9 cellular contexts compared by ENCODE assay signal in genomic region chr11:14768789-14769188, GRCh38.
DNase-seq lines count a peak whose midpoint lies in the region; ATAC-seq and TF ChIP-seq lines count a peak whose summit lies in the region.
"Had no signal": no experiment of that assay in that cellular context is flagged by ENCODE, and none has a peak within 500 bp of the region (broad histone marks: within the 10 kb centered on the region; RNA-seq: fewer than 3 reads in every experiment).

No MANE protein-coding gene starts in this region.

- no peak overlapping the region for H3K4me2 ChIP-seq in PC-3 (ENCODE audit: low read length)

- H3K27me3 ChIP-seq in subcutaneous abdominal adipose tissue (ENCODE audit: control insufficient read depth in 5 of 5, insufficient read depth in 4 of 5, low read length in 5 of 5) (no peaks in the 10 kb centered on the region), PC-3 (ENCODE audit: low read length) (peaks cover 11% of the 10 kb centered on the region; the same call in 1 of the 2 replicates)

- H3K4me3 Mint-ChIP-seq in activated naive CD4-positive, alpha-beta T cell treated with anti-CD3 and anti-CD28 coated beads, Interleukin-2, amount 50 U/mL, for 24 hours, result peak overlapping the region; percentile 38

- H3K27me3 Mint-ChIP-seq in activated naive CD4-positive, alpha-beta T cell treated with anti-CD3 and anti-CD28 coated beads, Interleukin-2, amount 50 U/mL, for 24 hours, result no peaks in the 10 kb centered on the region

- H3K27ac Mint-ChIP-seq in activated naive CD4-positive, alpha-beta T cell treated with anti-CD3 and anti-CD28 coated beads, Interleukin-2, amount 50 U/mL, for 24 hours, result peak overlapping the region; percentile 77

- CTCF ChIA-PET in PC-3 (lab: Charles Lee), result no interaction called here

- no TSS peak for BruUV-seq in PC-3 (replicated peaks; lab: Mats Ljungman, UMichigan)

- DNase-seq in activated naive CD4-positive, alpha-beta T cell (lab: John Stamatoyannopoulos, UW), result no peak
- DNase-seq in MV-4-11 (lab: John Stamatoyannopoulos, UW) (peak; percentile 7), middle frontal gyrus (ENCODE audit: extremely low spot score, low spot score) (no peak), PC-3 (no peak), NCI-H510A (lab: John Stamatoyannopoulos, UW) (no peak)
- DNase-seq: NK-92 treated with Interleukin-12 subunit alpha and Interleukin-12 subunit beta, amount 100 ng/mL, for 24 hours had no signal

- H3K36me3 ChIP-seq in subcutaneous abdominal adipose tissue (ENCODE audit: control insufficient read depth in 5 of 5, insufficient read depth in 5 of 5, low read length in 5 of 5) (no peaks in the 10 kb centered on the region), PC-3 (ENCODE audit: low read depth, low read length) (no peaks in the 10 kb centered on the region)

- H3K4me1 ChIP-seq in subcutaneous abdominal adipose tissue (ENCODE audit: control insufficient read depth in 5 of 5, insufficient read depth in 5 of 5, low read length in 5 of 5), result peaks cover 0 to 20% (median 0%) of the 10 kb centered on the region in 5 donors
- no peaks in the 10 kb centered on the region; the same call in 1 of the 2 replicates for H3K4me1 ChIP-seq in PC-3 (ENCODE audit: insufficient read depth, low read length)

- ATAC-seq in HG02610 (IDR thresholded peaks at IDR 0.05; ENCODE audit: unreplicated experiment) (peak; percentile 64), PC-3 (no peak)

- intact Hi-C loops in PC-3 (cut with micrococcal nuclease), result no loop called here

- H3K9ac ChIP-seq in subcutaneous abdominal adipose tissue (ENCODE audit: low read length in 5 of 5), result no peak overlapping the region
- H3K9ac ChIP-seq in PC-3 (ENCODE audit: low read length), result no peak overlapping the region

- H3K4me3 ChIP-seq in subcutaneous abdominal adipose tissue (ENCODE audit: low read depth in 1 of 5, low read length in 5 of 5) (no peak overlapping the region), PC-3 (ENCODE audit: low read length) (no peak overlapping the region)

- H3K4me1 Mint-ChIP-seq in activated naive CD4-positive, alpha-beta T cell treated with anti-CD3 and anti-CD28 coated beads, Interleukin-2, amount 50 U/mL, for 24 hours, result peaks cover 57% of the 10 kb centered on the region

- no peaks in the 10 kb centered on the region for H3K9me2 ChIP-seq in PC-3 (replicated peaks; ENCODE audit: low read length)

- TF ChIP-seq CTCF in PC-3 (conservative IDR thresholded peaks at IDR 0.05; ENCODE audit: low read depth, low read length), result no peak

- H3K36me3 Mint-ChIP-seq in activated naive CD4-positive, alpha-beta T cell treated with anti-CD3 and anti-CD28 coated beads, Interleukin-2, amount 50 U/mL, for 24 hours, result peaks cover 2% of the 10 kb centered on the region

- H3K27ac ChIP-seq in subcutaneous abdominal adipose tissue (ENCODE audit: low read depth, low read length) (peak overlapping the region; percentile 28), PC-3 (ENCODE audit: low read length) (no peak overlapping the region)

- H3F3A ChIP-seq in PC-3 (ENCODE audit: low read length, unreplicated experiment), result no peaks in the 10 kb centered on the region

- no peaks in the 10 kb centered on the region for H4K20me1 ChIP-seq in PC-3 (ENCODE audit: low read length)

- no peak overlapping the region for H2AFZ ChIP-seq in PC-3 (ENCODE audit: low read length)

- no peaks in the 10 kb centered on the region for H3K79me2 ChIP-seq in PC-3 (ENCODE audit: low read length)

- no peaks in the 10 kb centered on the region for H3K9me3 ChIP-seq in subcutaneous abdominal adipose tissue (ENCODE audit: control insufficient read depth in 5 of 5, low read length in 5 of 5)
- no peaks in the 10 kb centered on the region for H3K9me3 ChIP-seq in PC-3 (ENCODE audit: low read length)

- H3K9me3 Mint-ChIP-seq in activated naive CD4-positive, alpha-beta T cell treated with anti-CD3 and anti-CD28 coated beads, Interleukin-2, amount 50 U/mL, for 24 hours, result no peaks in the 10 kb centered on the region

- POLR2A ChIA-PET in PC-3 (lab: Charles Lee; ENCODE audit: unreplicated experiment), result no interaction called here
